In the genomic region with DNA sequence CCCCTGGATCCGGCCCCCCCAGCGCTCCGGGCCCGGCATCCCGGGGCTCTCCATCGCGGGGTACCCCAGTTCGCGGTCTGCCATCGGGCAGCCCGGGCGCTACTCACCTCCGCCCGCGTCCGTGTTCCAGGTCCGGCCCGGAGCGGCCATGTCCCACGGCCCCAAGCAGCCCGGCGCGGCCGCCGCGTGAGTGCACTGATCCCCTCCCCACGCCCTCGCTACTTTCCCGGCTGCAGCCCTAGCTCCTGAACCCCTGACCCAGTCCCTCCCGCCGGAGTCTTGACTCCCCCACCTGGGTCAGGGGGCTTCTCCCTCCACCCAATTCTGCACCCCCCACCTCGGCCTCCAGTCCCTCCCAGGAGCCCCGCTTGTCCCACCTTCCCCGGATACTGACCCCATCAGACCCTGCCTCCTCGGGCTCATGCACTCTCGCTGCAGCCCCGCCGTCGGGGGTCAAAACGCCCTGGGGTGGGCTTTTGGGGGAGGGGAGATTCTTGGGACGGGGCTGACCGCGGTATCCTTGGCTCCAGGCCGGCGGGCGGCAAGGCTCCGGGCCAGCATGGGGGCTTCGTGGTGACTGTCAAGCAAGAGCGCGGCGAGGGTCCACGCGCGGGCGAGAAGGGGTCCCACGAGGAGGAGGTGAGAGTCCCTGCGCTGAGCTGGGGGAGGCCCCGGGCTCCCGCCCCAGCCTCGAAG, we compare ENCODE assay signal across 8 cellular contexts. TPM values are rescaled to one million over a fixed set of nuclear protein-coding genes. Genes with fewer than 3 reads are reported as not detected.
DNase-seq lines count a peak whose midpoint lies in the region; ATAC-seq and TF ChIP-seq lines count a peak whose summit lies in the region.

No MANE protein-coding gene starts in this region.

- H3K4me1 Mint-ChIP-seq in T-cell, result peaks cover 14 to 21% (median 18%) of the 10 kb centered on the region in 3 donors

- H3K4me3 Mint-ChIP-seq in T-cell, result peak overlapping the region; percentile 68 to 77 (median 71)

- no peak overlapping the region for H3K27ac Mint-ChIP-seq in T-cell

- under 1% methylated on average over 54 of the region's 60 CpGs for WGBS in prostate gland

- H3K27me3 Mint-ChIP-seq in T-cell, result no peaks in the 10 kb centered on the region

- TF ChIP-seq POLR2A in prostate gland (IDR thresholded peaks at IDR 0.05), result peak; percentile 24

- DNase-seq in GM06990 (ENCODE audit: extremely low read depth, insufficient read length), result no peak
- DNase-seq in T-cell, result peak in 1 of 34 experiments; percentile 30
- DNase-seq in fibroblast of the aortic adventitia (ENCODE audit: low read depth), result no peak
- no peak for DNase-seq in prostate gland (ENCODE audit: low spot score)
- DNase-seq in DMS114 treated with DMSO at 0.1 percent for 48 hours (lab: John Stamatoyannopoulos, UW; ENCODE audit: unreplicated experiment), result no peak
- no peak for DNase-seq in NCI-H226

- H3K9me3 Mint-ChIP-seq in T-cell, result no peaks in the 10 kb centered on the region

- H3K36me3 Mint-ChIP-seq in T-cell, result peaks cover 11% of the 10 kb centered on the region

- TF ChIP-seq CTCF in GM06990 (IDR thresholded peaks at IDR 0.05; ENCODE audit: insufficient read depth, low read length, poor library complexity, severe bottlenecking) (no peak), fibroblast of the aortic adventitia (IDR thresholded peaks at IDR 0.05; ENCODE audit: insufficient read depth, low read length) (no peak), prostate gland (IDR thresholded peaks at IDR 0.05) (no peak)

- no peaks in the 10 kb centered on the region for H3K4me1 ChIP-seq in prostate gland (replicated peaks)

- no peaks in the 10 kb centered on the region for H3K9me3 ChIP-seq in prostate gland

- H3K36me3 ChIP-seq in GM06990 (ENCODE audit: control insufficient read depth, insufficient read depth, low read length) (peaks cover 5% of the 10 kb centered on the region), prostate gland (no peaks in the 10 kb centered on the region)

- POLR2A ChIA-PET in T-cell (lab: Charles Lee), result no interaction called here

- H3K27me3 ChIP-seq in GM06990 (replicated peaks; ENCODE audit: control insufficient read depth, insufficient read depth, low read length) (no peaks in the 10 kb centered on the region), prostate gland (replicated peaks; ENCODE audit: insufficient read depth) (no peaks in the 10 kb centered on the region)

- H3K27ac ChIP-seq in prostate gland, result peak overlapping the region; percentile 87 to 89

- intact Hi-C loops in prostate gland (cut with DNase I), result loop anchor here (2.0 to 10.0 kb wide), 2 partner anchors 17 to 69 kb away; partner anchors contain the start of genes DOHH, FZR1 and MFSD12

- H3K4me3 ChIP-seq in GM06990 (replicated peaks; ENCODE audit: low read depth, low read length), result peak overlapping the region; percentile 89
- peak overlapping the region; percentile 81 for H3K4me3 ChIP-seq in fibroblast of the aortic adventitia (ENCODE audit: low read depth, low read length)
- H3K4me3 ChIP-seq in prostate gland, result peak overlapping the region; percentile 97 to 99

- CTCF ChIA-PET in T-cell (lab: Charles Lee), result interaction anchor here in 1 of 2 donors (0.8 kb wide), 1 partner anchor 901 kb away, joined by 5 read pairs; no protein-coding TSS in a partner anchor

- ATAC-seq in HG02571 (IDR thresholded peaks at IDR 0.05; ENCODE audit: unreplicated experiment) (peak; percentile 3), T-cell (replicated peaks in 1 of 4) (peak in 3 of 4 experiments; percentile 3 to 6 (median 5)), HG02981 (IDR thresholded peaks at IDR 0.05; ENCODE audit: unreplicated experiment) (no peak)

RNA-seq across cellular contexts. Expression of gene HMG20B, which starts 0.6 kb away (rescaled TPM):
- total RNA-seq in T-cell, result 10 to 100 TPM; 38.0 to 81.6 (median 74.7) TPM
- 56.6 and 219 TPM in 2 replicates for total RNA-seq in fibroblast of the aortic adventitia (ENCODE audit: low replicate concordance)
- 100 to 1,000 TPM; 184 to 369 TPM for total RNA-seq in prostate gland

RNA-seq across cellular contexts. Expression of gene GIPC3, which starts 12.0 kb away (rescaled TPM):
- total RNA-seq in T-cell (1 to 10 TPM; 1.5 to 4.3 (median 2.7) TPM), fibroblast of the aortic adventitia (ENCODE audit: low replicate concordance) (under 0.01 and 0.33 TPM in 2 replicates), prostate gland (1 to 10 TPM in 1 of 2 donors, under 1 TPM in 1; 0.36 to 1.9 TPM)

RNA-seq across cellular contexts. Expression of gene MFSD12, which starts 15.9 kb away (rescaled TPM):
- 100 to 1,000 TPM in 3 of 5 donors, 10 to 100 TPM in 2; 81.2 to 147 (median 141) TPM for total RNA-seq in T-cell
- total RNA-seq in fibroblast of the aortic adventitia (ENCODE audit: low replicate concordance), result 51.7 and 52.6 TPM in 2 replicates
- 10 to 100 TPM; 60.5 to 86.1 TPM for total RNA-seq in prostate gland

RNA-seq across cellular contexts. Expression of gene TBXA2R, which starts 33.4 kb away (rescaled TPM):
- total RNA-seq in T-cell (10 to 100 TPM in 1 of 5 donors, 1 to 10 TPM in 4; 2.4 to 11.2 (median 7.1) TPM), fibroblast of the aortic adventitia (ENCODE audit: low replicate concordance) (0.49 and 5.0 TPM in 2 replicates), prostate gland (1 to 10 TPM; 1.1 to 4.0 TPM)

RNA-seq across cellular contexts. Expression of gene TEKTIP1, which starts 34.3 kb away (rescaled TPM):
- total RNA-seq in T-cell, result 10 to 100 TPM in 3 of 5 donors, 1 to 10 TPM in 2; 7.7 to 12.4 (median 10.3) TPM
- not detected in 2 replicates for total RNA-seq in fibroblast of the aortic adventitia (ENCODE audit: low replicate concordance)
- total RNA-seq in prostate gland, result 1 to 10 TPM in 1 of 2 donors, under 1 TPM in 1; 0.41 to 5.3 TPM
